ENCODE assay signal across 1 cellular context in the genomic region with DNA sequence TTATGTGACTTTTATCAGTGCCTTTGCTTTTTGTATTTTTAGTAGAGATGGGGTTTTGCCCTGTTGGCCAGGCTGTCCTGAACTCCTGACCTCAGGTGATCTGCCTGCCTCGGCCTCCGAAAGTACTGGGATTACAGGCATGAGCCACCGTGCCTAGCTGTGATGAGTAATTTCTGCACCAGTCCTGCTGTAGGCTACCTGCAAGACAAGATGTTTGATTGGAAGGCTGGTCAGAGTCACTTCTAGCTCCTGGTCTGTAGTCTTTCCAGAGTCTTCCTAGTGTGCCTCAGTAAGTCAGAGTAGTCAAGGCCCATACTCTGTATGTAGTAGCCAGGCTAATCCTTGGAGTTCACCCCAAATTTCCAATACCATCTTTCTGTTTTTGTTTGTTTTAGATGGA.
TF ChIP-seq lines count a peak whose summit lies in the region.

No MANE protein-coding gene starts in this region.

TF ChIP-seq in K562, 482 proteins besides CTCF, POLR2A, EP300 and RAD21 (continued from another document):
- TF ChIP-seq, protein P1, sequence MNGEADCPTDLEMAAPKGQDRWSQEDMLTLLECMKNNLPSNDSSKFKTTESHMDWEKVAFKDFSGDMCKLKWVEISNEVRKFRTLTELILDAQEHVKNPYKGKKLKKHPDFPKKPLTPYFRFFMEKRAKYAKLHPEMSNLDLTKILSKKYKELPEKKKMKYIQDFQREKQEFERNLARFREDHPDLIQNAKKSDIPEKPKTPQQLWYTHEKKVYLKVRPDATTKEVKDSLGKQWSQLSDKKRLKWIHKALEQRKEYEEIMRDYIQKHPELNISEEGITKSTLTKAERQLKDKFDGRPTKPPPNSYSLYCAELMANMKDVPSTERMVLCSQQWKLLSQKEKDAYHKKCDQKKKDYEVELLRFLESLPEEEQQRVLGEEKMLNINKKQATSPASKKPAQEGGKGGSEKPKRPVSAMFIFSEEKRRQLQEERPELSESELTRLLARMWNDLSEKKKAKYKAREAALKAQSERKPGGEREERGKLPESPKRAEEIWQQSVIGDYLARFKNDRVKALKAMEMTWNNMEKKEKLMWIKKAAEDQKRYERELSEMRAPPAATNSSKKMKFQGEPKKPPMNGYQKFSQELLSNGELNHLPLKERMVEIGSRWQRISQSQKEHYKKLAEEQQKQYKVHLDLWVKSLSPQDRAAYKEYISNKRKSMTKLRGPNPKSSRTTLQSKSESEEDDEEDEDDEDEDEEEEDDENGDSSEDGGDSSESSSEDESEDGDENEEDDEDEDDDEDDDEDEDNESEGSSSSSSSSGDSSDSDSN (IDR thresholded peaks at IDR 0.05; ENCODE audit: borderline replicate concordance in 1 of 2, low read depth in 2 of 2, low read length in 2 of 2): no peak
- TF ChIP-seq, protein P2, sequence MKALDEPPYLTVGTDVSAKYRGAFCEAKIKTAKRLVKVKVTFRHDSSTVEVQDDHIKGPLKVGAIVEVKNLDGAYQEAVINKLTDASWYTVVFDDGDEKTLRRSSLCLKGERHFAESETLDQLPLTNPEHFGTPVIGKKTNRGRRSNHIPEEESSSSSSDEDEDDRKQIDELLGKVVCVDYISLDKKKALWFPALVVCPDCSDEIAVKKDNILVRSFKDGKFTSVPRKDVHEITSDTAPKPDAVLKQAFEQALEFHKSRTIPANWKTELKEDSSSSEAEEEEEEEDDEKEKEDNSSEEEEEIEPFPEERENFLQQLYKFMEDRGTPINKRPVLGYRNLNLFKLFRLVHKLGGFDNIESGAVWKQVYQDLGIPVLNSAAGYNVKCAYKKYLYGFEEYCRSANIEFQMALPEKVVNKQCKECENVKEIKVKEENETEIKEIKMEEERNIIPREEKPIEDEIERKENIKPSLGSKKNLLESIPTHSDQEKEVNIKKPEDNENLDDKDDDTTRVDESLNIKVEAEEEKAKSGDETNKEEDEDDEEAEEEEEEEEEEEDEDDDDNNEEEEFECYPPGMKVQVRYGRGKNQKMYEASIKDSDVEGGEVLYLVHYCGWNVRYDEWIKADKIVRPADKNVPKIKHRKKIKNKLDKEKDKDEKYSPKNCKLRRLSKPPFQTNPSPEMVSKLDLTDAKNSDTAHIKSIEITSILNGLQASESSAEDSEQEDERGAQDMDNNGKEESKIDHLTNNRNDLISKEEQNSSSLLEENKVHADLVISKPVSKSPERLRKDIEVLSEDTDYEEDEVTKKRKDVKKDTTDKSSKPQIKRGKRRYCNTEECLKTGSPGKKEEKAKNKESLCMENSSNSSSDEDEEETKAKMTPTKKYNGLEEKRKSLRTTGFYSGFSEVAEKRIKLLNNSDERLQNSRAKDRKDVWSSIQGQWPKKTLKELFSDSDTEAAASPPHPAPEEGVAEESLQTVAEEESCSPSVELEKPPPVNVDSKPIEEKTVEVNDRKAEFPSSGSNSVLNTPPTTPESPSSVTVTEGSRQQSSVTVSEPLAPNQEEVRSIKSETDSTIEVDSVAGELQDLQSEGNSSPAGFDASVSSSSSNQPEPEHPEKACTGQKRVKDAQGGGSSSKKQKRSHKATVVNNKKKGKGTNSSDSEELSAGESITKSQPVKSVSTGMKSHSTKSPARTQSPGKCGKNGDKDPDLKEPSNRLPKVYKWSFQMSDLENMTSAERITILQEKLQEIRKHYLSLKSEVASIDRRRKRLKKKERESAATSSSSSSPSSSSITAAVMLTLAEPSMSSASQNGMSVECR (CRISPR knock-in tag; IDR thresholded peaks at IDR 0.05): no peak
- TF ChIP-seq ETS2 (tag; IDR thresholded peaks at IDR 0.05; ENCODE audit: borderline replicate concordance, poor library complexity, severe bottlenecking) (no peak), GTF2F1 (IDR thresholded peaks at IDR 0.05; ENCODE audit: low read depth, low read length) (no peak), ZNF77 (CRISPR knock-in tag; IDR thresholded peaks at IDR 0.05) (no peak), XRCC5 (IDR thresholded peaks at IDR 0.05; ENCODE audit: low read depth, low read length) (no peak), CEBPG (CRISPR knock-in tag; IDR thresholded peaks at IDR 0.05) (no peak), CEBPG (tag; conservative IDR thresholded peaks at IDR 0.05 in 1 of 2, IDR thresholded peaks at IDR 0.05 in 1 of 2) (no peak), ZNF134 (CRISPR knock-in tag; conservative IDR thresholded peaks at IDR 0.05) (no peak), ZNF324 (CRISPR knock-in tag; IDR thresholded peaks at IDR 0.05) (no peak), SREBF1 (IDR thresholded peaks at IDR 0.05; ENCODE audit: borderline replicate concordance, low read depth, low read length) (no peak), ZNF707 (CRISPR knock-in tag; conservative IDR thresholded peaks at IDR 0.05) (no peak), ZNF766 (CRISPR knock-in tag; conservative IDR thresholded peaks at IDR 0.05) (no peak), ZNF354B (CRISPR knock-in tag; IDR thresholded peaks at IDR 0.05) (no peak), ELF1 (tag; IDR thresholded peaks at IDR 0.05) (no peak), ZNF143 (CRISPR knock-in tag; IDR thresholded peaks at IDR 0.05) (no peak)
- TF ChIP-seq, protein P3, sequence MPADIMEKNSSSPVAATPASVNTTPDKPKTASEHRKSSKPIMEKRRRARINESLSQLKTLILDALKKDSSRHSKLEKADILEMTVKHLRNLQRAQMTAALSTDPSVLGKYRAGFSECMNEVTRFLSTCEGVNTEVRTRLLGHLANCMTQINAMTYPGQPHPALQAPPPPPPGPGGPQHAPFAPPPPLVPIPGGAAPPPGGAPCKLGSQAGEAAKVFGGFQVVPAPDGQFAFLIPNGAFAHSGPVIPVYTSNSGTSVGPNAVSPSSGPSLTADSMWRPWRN (IDR thresholded peaks at IDR 0.05; ENCODE audit: low read depth): no peak
